In genomic region chr12:132435486-132436187, GRCh38 we compare ENCODE assay signal across 23 cellular contexts. TPM values are rescaled to one million over a fixed set of nuclear protein-coding genes. Genes with fewer than 3 reads are reported as not detected.
DNase-seq lines count a peak whose midpoint lies in the region; ATAC-seq, FAIRE-seq and TF ChIP-seq lines count a peak whose summit lies in the region.
"Had no signal": no experiment of that assay in that cellular context is flagged by ENCODE, and none has a peak within 500 bp of the region (broad histone marks: within the 10 kb centered on the region; RNA-seq: fewer than 3 reads in every experiment).

No MANE protein-coding gene starts in this region.

- H3K27ac ChIP-seq in HepG2 (ENCODE audit: extremely low read length, insufficient read depth, low read length) (no peak overlapping the region), right lobe of liver (no peak overlapping the region), H1 (ENCODE audit: low read depth, low read length) (no peak overlapping the region)
- H3K27ac ChIP-seq: A549, GM23248, SJSA1 had no signal

- H3K4me1 Mint-ChIP-seq in activated T-helper 1 cell treated with anti-CD3 and anti-CD28 coated beads, Interleukin-12 subunit alpha, Interleukin-12 subunit beta, Interleukin-2, Interleukin-4 antibody, amounts not matched to agents 30 ng/mL and 10 ng/mL and 1 ng/mL, durations not matched to agents 14 hours and 24 hours and 36 hours (ENCODE audit: low read depth) = peaks cover 22% of the 10 kb centered on the region
- peaks cover 70% of the 10 kb centered on the region for H3K4me1 Mint-ChIP-seq in stimulated activated memory B cell treated with anti-CD40 and anti-IgM and Interleukin-4, amounts not matched to agents 10 μg/mL and 1 μg/mL and 100 μg/mL, for 72 hours

- no peak for TF ChIP-seq RAD21 in HepG2 (CRISPR knock-in tag; IDR thresholded peaks at IDR 0.05)
- TF ChIP-seq RAD21 in H1 (IDR thresholded peaks at IDR 0.05 in 1 of 2, conservative IDR thresholded peaks at IDR 0.05 in 1 of 2; ENCODE audit: low read depth in 2 of 2, low read length in 2 of 2) = no peak

- no peaks in the 10 kb centered on the region for H3K36me3 Mint-ChIP-seq in activated T-helper 1 cell treated with anti-CD3 and anti-CD28 coated beads, Interleukin-12 subunit alpha, Interleukin-12 subunit beta, Interleukin-2, Interleukin-4 antibody, amounts not matched to agents 30 ng/mL and 10 ng/mL and 1 ng/mL, durations not matched to agents 14 hours and 24 hours and 36 hours (ENCODE audit: low read depth)
- peaks cover 6% of the 10 kb centered on the region for H3K36me3 Mint-ChIP-seq in stimulated activated memory B cell treated with anti-CD40 and anti-IgM and Interleukin-4, amounts not matched to agents 10 μg/mL and 1 μg/mL and 100 μg/mL, for 72 hours
- H3K36me3 Mint-ChIP-seq: CD4-positive, CD25-positive, alpha-beta regulatory T cell had no signal

- H3K4me3 ChIP-seq in HepG2 (replicated peaks in 1 of 3; ENCODE audit: insufficient read depth in 1 of 3, low read depth in 2 of 3, low read length in 3 of 3) (peak overlapping the region in 2 of 3 experiments; percentile 44 to 55; a peak in 4 of 6 replicates), right lobe of liver (no peak overlapping the region), H1 (ENCODE audit: extremely low read depth in 1 of 4, insufficient read depth in 2 of 4, low read depth in 3 of 4, low read length in 4 of 4) (peak overlapping the region in 1 of 4 experiments; percentile 58; a peak in 2 of 8 replicates)
- H3K4me3 ChIP-seq: A549, GM23248, MG63, SJSA1 had no signal

- no peak for TF ChIP-seq POLR2A in HepG2 (IDR thresholded peaks at IDR 0.05; ENCODE audit: insufficient read depth in 1 of 2, low read depth in 2 of 2, low read length in 2 of 2)
- no peak for TF ChIP-seq POLR2A in right lobe of liver (IDR thresholded peaks at IDR 0.05)
- no peak for TF ChIP-seq POLR2A in H1 (IDR thresholded peaks at IDR 0.05; ENCODE audit: control extremely low read depth in 1 of 2, low read depth in 2 of 2, low read length in 2 of 2)

- TF ChIP-seq CTCF in HepG2 (CRISPR knock-in tag; IDR thresholded peaks at IDR 0.05) (no peak), right lobe of liver (IDR thresholded peaks at IDR 0.05) (no peak), H1 (IDR thresholded peaks at IDR 0.05; ENCODE audit: control extremely low read depth in 1 of 3, insufficient read depth in 1 of 3, low read depth in 1 of 3, low read length in 3 of 3) (no peak)

- no peak overlapping the region for H3K27ac Mint-ChIP-seq in activated T-helper 1 cell treated with anti-CD3 and anti-CD28 coated beads, Interleukin-12 subunit alpha, Interleukin-12 subunit beta, Interleukin-2, Interleukin-4 antibody, amounts not matched to agents 30 ng/mL and 10 ng/mL and 1 ng/mL, durations not matched to agents 14 hours and 24 hours and 36 hours
- peak overlapping the region; percentile 69 for H3K27ac Mint-ChIP-seq in stimulated activated memory B cell treated with anti-CD40 and anti-IgM and Interleukin-4, amounts not matched to agents 10 μg/mL and 1 μg/mL and 100 μg/mL, for 72 hours

- no peaks in the 10 kb centered on the region for H3K36me3 ChIP-seq in HepG2 (replicated peaks in 1 of 2; ENCODE audit: control insufficient read depth in 1 of 2, insufficient read depth in 2 of 2, low read length in 2 of 2)
- H3K36me3 ChIP-seq in right lobe of liver = no peaks in the 10 kb centered on the region
- no peaks in the 10 kb centered on the region; a peak in 3 of 8 replicates for H3K36me3 ChIP-seq in H1 (ENCODE audit: control insufficient read depth in 2 of 4, insufficient read depth in 4 of 4, low read length in 3 of 4)
- H3K36me3 ChIP-seq: BE2C, MG63, SJSA1 had no signal

- H3K79me1 ChIP-seq in H1 (ENCODE audit: low read depth, low read length) = no peaks in the 10 kb centered on the region

- in situ Hi-C loops in HepG2 (cut with HindIII; ENCODE audit: extremely low pct_ligation_motif_present, low pct_unique_long_range_greater_than_20kb) = no loop called here

- H2AK5ac ChIP-seq in H1 (ENCODE audit: low read depth, low read length) = peak overlapping the region; percentile 65; the same call in 1 of the 2 replicates

- 75% methylated on average over 22 of the region's 39 CpGs for WGBS in HepG2 (ENCODE audit: low lambda C conversion rate)
- WGBS in right lobe of liver (ENCODE audit: insufficient coverage, low coverage, low lambda C conversion rate, missing lambda C conversion rate) = 77% methylated on average over 6 of the region's 39 CpGs
- 87% methylated on average over 28 of the region's 39 CpGs; no CpG with 5 or more reads in 1 of the 2 experiments for WGBS in H1 (ENCODE audit: extremely low coverage in 1 of 2, insufficient coverage in 1 of 2, insufficient read length in 1 of 2, insufficient replicate concordance in 2 of 2, low coverage in 1 of 2, low lambda C conversion rate in 2 of 2, missing lambda C conversion rate in 1 of 2), 2 experiments

- peaks cover 9 to 65% of the 10 kb centered on the region in 2 experiments for H3K27me3 ChIP-seq in HepG2 (ENCODE audit: control insufficient read depth in 1 of 2, insufficient read depth in 2 of 2, low read length in 2 of 2)
- no peaks in the 10 kb centered on the region for H3K27me3 ChIP-seq in right lobe of liver
- peaks cover 8 to 49% (median 40%) of the 10 kb centered on the region in 4 experiments; a peak in 6 of 7 replicates for H3K27me3 ChIP-seq in H1 (replicated peaks in 1 of 4; ENCODE audit: control insufficient read depth in 3 of 4, extremely low read depth in 1 of 4, insufficient read depth in 3 of 4, low read length in 3 of 4)
- H3K27me3 ChIP-seq: SJSA1 had no signal

- H4K20me1 ChIP-seq in HepG2 (ENCODE audit: insufficient read depth, low read length) (no peaks in the 10 kb centered on the region), H1 (replicated peaks in 1 of 2; ENCODE audit: control insufficient read depth in 1 of 2, insufficient read depth in 2 of 2, low read length in 2 of 2) (peaks cover 0 to 4% of the 10 kb centered on the region in 2 experiments)

- H3K4me1 ChIP-seq in HepG2 (ENCODE audit: insufficient read depth, low read length) = peaks cover 74% of the 10 kb centered on the region
- H3K4me1 ChIP-seq in right lobe of liver = no peaks in the 10 kb centered on the region
- peaks cover 0 to 34% (median 19%) of the 10 kb centered on the region in 4 experiments; a peak in 6 of 7 replicates for H3K4me1 ChIP-seq in H1 (replicated peaks in 1 of 4; ENCODE audit: control insufficient read depth in 3 of 4, insufficient read depth in 4 of 4, low read length in 3 of 4)
- H3K4me1 ChIP-seq: BE2C, SJSA1 had no signal

- H3K9ac ChIP-seq in HepG2 (ENCODE audit: insufficient read depth, low read depth, low read length) (no peak overlapping the region), H1 (replicated peaks in 1 of 4; ENCODE audit: extremely low read depth in 1 of 4, low read depth in 3 of 4, low read length in 3 of 4) (no peak overlapping the region)
- H3K9ac ChIP-seq: GM23248 had no signal

- H3K14ac ChIP-seq in H1 (ENCODE audit: insufficient read length) = no peak overlapping the region

- no peak for FAIRE-seq in HepG2 (lab: Jason Lieb, UNC)
- FAIRE-seq in H1 (lab: Jason Lieb, UNC) = no peak
- FAIRE-seq: A549, RCC 7860 had no signal

- H2BK120ac ChIP-seq in H1 (replicated peaks; ENCODE audit: low read depth, low read length) = no peak overlapping the region

- no peak overlapping the region for H2BK5ac ChIP-seq in H1 (ENCODE audit: low read depth, low read length)

- no peaks in the 10 kb centered on the region for H3K9me3 ChIP-seq in HepG2 (ENCODE audit: low read length)
- H3K9me3 ChIP-seq in right lobe of liver = no peaks in the 10 kb centered on the region
- H3K9me3 ChIP-seq in H1 (ENCODE audit: insufficient read depth in 2 of 2, low read depth in 1 of 2, low read length in 1 of 2) = peaks cover 7 to 33% of the 10 kb centered on the region in 2 experiments; a peak in 2 of 4 replicates
- H3K9me3 ChIP-seq: A549, BE2C, MG63, SJSA1 had no signal

- H2AFZ ChIP-seq in HepG2 (ENCODE audit: low read length) (no peak overlapping the region), H1 (ENCODE audit: low read length) (no peak overlapping the region)
- H2AFZ ChIP-seq: GM23248 had no signal

- H4K5ac ChIP-seq in H1 (ENCODE audit: insufficient read length, low read depth, low read length) = no peak overlapping the region

- no peak for DNase-seq in HepG2 (ENCODE audit: low spot score)
- DNase-seq in right lobe of liver = no peak
- no peak for DNase-seq in activated T-helper 1 cell treated with anti-CD3 and anti-CD28 coated beads, Interleukin-12 subunit alpha, Interleukin-12 subunit beta, Interleukin-2, Interleukin-4 antibody, amounts not matched to agents 30 ng/mL and 10 ng/mL and 1 ng/mL, durations not matched to agents 14 hours and 24 hours and 36 hours (ENCODE audit: low spot score)
- no peak for DNase-seq in H1 (ENCODE audit: low read depth in 1 of 2, low spot score in 2 of 2)
- no peak for DNase-seq in DMS114 treated with DMSO at 0.1 percent for 48 hours (lab: John Stamatoyannopoulos, UW; ENCODE audit: unreplicated experiment)
- no peak for DNase-seq in SKM-1 treated with dmso at 0.1 percent for 144 hours (lab: John Stamatoyannopoulos, UW; ENCODE audit: unreplicated experiment)
- DNase-seq: BE2C; CD4-positive, CD25-positive, alpha-beta regulatory T cell; COR-L47; DMS79 treated with DMSO at 0.1 percent for 48 hours; GM23248; HCEC 1CT; MG63; NCI-H1417; NCI-H187; NCI-H446; NCI-H526; OCI-M1 had no signal

- POLR2A ChIA-PET in HepG2 (lab: Yijun Ruan, JAX) (no interaction called here), H1 (lab: Charles Lee; ENCODE audit: partially characterized antibody) (no interaction called here)

- H4K91ac ChIP-seq in H1 (replicated peaks; ENCODE audit: insufficient read length, low read length) = no peak overlapping the region

- peak overlapping the region; percentile 14 for H4K8ac ChIP-seq in H1 (ENCODE audit: extremely low read depth, insufficient read depth, low read length)

- CTCF ChIA-PET in HepG2 (lab: Yijun Ruan, JAX; ENCODE audit: low intra/inter-chr PET ratio, low total read pairs) (no interaction called here), H1 (lab: Charles Lee; ENCODE audit: partially characterized antibody) (interaction anchor here (0.7 to 3.6 kb wide), 3 partner anchors 21 to 37 kb away, joined by 3 to 17 read pairs (median 4); no protein-coding TSS in a partner anchor)

- no peak overlapping the region for H2BK15ac ChIP-seq in H1 (ENCODE audit: low read length)

- H2BK20ac ChIP-seq in H1 (ENCODE audit: low read length) = 0 out of 2 replicates have a peak overlapping the region, but pooled peaks have one; percentile 23

- H3K9me3 Mint-ChIP-seq in activated T-helper 1 cell treated with anti-CD3 and anti-CD28 coated beads, Interleukin-12 subunit alpha, Interleukin-12 subunit beta, Interleukin-2, Interleukin-4 antibody, amounts not matched to agents 30 ng/mL and 10 ng/mL and 1 ng/mL, durations not matched to agents 14 hours and 24 hours and 36 hours = no peaks in the 10 kb centered on the region
- no peaks in the 10 kb centered on the region for H3K9me3 Mint-ChIP-seq in stimulated activated memory B cell treated with anti-CD40 and anti-IgM and Interleukin-4, amounts not matched to agents 10 μg/mL and 1 μg/mL and 100 μg/mL, for 72 hours

- BruUV-seq in HepG2 (replicated peaks; lab: Mats Ljungman, UMichigan) = no TSS peak

- H3K4ac ChIP-seq in H1 (replicated peaks; ENCODE audit: insufficient read length, low read depth, low read length) = no peak overlapping the region

- no peak overlapping the region for H3K18ac ChIP-seq in H1 (ENCODE audit: extremely low read depth, low read length)

- TF ChIP-seq EP300 in HepG2 (IDR thresholded peaks at IDR 0.05; ENCODE audit: low read depth in 2 of 2, low read length in 2 of 2) (no peak), HepG2 (CRISPR knock-in tag; IDR thresholded peaks at IDR 0.05; ENCODE audit: borderline replicate concordance) (no peak), H1 (IDR thresholded peaks at IDR 0.05; ENCODE audit: borderline replicate concordance in 1 of 2, low read depth in 2 of 2, low read length in 2 of 2) (no peak)

- H2BK12ac ChIP-seq in H1 (ENCODE audit: low read depth, low read length) = no peak overlapping the region; the same call in 1 of the 2 replicates

- peak overlapping the region; percentile 42 for H3K4me3 Mint-ChIP-seq in activated T-helper 1 cell treated with anti-CD3 and anti-CD28 coated beads, Interleukin-12 subunit alpha, Interleukin-12 subunit beta, Interleukin-2, Interleukin-4 antibody, amounts not matched to agents 30 ng/mL and 10 ng/mL and 1 ng/mL, durations not matched to agents 14 hours and 24 hours and 36 hours
- no peak overlapping the region for H3K4me3 Mint-ChIP-seq in stimulated activated memory B cell treated with anti-CD40 and anti-IgM and Interleukin-4, amounts not matched to agents 10 μg/mL and 1 μg/mL and 100 μg/mL, for 72 hours

- H3K23ac ChIP-seq in H1 (ENCODE audit: insufficient read length) = no peak overlapping the region

- ATAC-seq in HepG2 (no peak), right lobe of liver (no peak), GM18873 (IDR thresholded peaks at IDR 0.05; ENCODE audit: low FRiP score, unreplicated experiment) (no peak)
- no peak for ATAC-seq in stimulated activated memory B cell treated with anti-CD40 and anti-IgM and Interleukin-4, amounts not matched to agents 10 μg/mL and 1 μg/mL and 100 μg/mL, for 72 hours
- ATAC-seq: A549 had no signal

- H3K27me3 Mint-ChIP-seq in activated T-helper 1 cell treated with anti-CD3 and anti-CD28 coated beads, Interleukin-12 subunit alpha, Interleukin-12 subunit beta, Interleukin-2, Interleukin-4 antibody, amounts not matched to agents 30 ng/mL and 10 ng/mL and 1 ng/mL, durations not matched to agents 14 hours and 24 hours and 36 hours (ENCODE audit: insufficient read depth) = no peaks in the 10 kb centered on the region
- no peaks in the 10 kb centered on the region for H3K27me3 Mint-ChIP-seq in stimulated activated memory B cell treated with anti-CD40 and anti-IgM and Interleukin-4, amounts not matched to agents 10 μg/mL and 1 μg/mL and 100 μg/mL, for 72 hours

- H3K79me2 ChIP-seq in HepG2 (ENCODE audit: insufficient read depth, low read length) (no peaks in the 10 kb centered on the region), H1 (ENCODE audit: control insufficient read depth in 1 of 2, insufficient read depth in 2 of 2, low read length in 2 of 2) (no peaks in the 10 kb centered on the region)

- H3K23me2 ChIP-seq in H1 (ENCODE audit: low read depth, low read length) = no peaks in the 10 kb centered on the region

- H3K56ac ChIP-seq in H1 (replicated peaks; ENCODE audit: insufficient read length, low read depth, low read length) = no peak overlapping the region

- intact Hi-C loops in HepG2 (cut with micrococcal nuclease; ENCODE audit: unreplicated experiment) = no loop called here
- intact Hi-C loops in right lobe of liver (cut with DNase I) = no loop called here
- intact Hi-C loops in activated T-helper 1 cell treated with anti-CD3 and anti-CD28 coated beads, Interleukin-12 subunit alpha, Interleukin-12 subunit beta, Interleukin-2, Interleukin-4 antibody, amounts not matched to agents 30 ng/mL and 10 ng/mL and 1 ng/mL, durations not matched to agents 14 hours and 24 hours and 36 hours (cut with micrococcal nuclease) = no loop called here

- H3K4me2 ChIP-seq in HepG2 (ENCODE audit: low read depth, low read length) (peak overlapping the region; percentile 58; the same call in 1 of the 2 replicates), H1 (ENCODE audit: insufficient read depth in 1 of 2, low read depth in 2 of 2, low read length in 2 of 2) (peak overlapping the region in 1 of 2 experiments; percentile 62; a peak in 2 of 4 replicates)
- H3K4me2 ChIP-seq: A549 had no signal

RNA-seq across cellular contexts. Expression of gene FBRSL1, which starts 54.3 kb away (rescaled TPM):
- 3.7 and 7.9 TPM in 2 replicates for total RNA-seq in HepG2 (2016; rRNA removed; fragmentation: Illumina TruSeq; extraction: Trizol)
- total RNA-seq in HepG2 (2016; cell fraction: cytosol; rRNA removed; fragmentation: Illumina TruSeq; extraction: Trizol; ENCODE audit: low read depth) = 2.7 and 3.6 TPM in 2 replicates
- 5.4 and 6.9 TPM in 2 replicates for total RNA-seq in HepG2 (2016; cell fraction: insoluble cytoplasmic fraction; rRNA removed; fragmentation: Illumina TruSeq; extraction: Trizol)
- 7.0 and 9.3 TPM in 2 replicates for total RNA-seq in HepG2 (2016; cell fraction: membrane; rRNA removed; fragmentation: Illumina TruSeq; extraction: Trizol)
- total RNA-seq in HepG2 (2016; cell fraction: nucleus; rRNA removed; fragmentation: Illumina TruSeq; extraction: Trizol) = 10.9 and 11.0 TPM in 2 replicates
- polyA plus RNA-seq in HepG2 (2011; rRNA removed) = 3.6 and 4.9 TPM in 2 replicates
- 3.0 and 6.0 TPM in 2 replicates for polyA plus RNA-seq in HepG2 (2011; cell fraction: cytosol; rRNA removed)
- 50.9 and 76.3 TPM in 2 replicates for polyA plus RNA-seq in HepG2 (2011; cell fraction: nucleus; rRNA removed)
- 25.5 and 31.0 TPM in 2 replicates for polyA plus RNA-seq in HepG2 (2012)
- 5.9 and 6.4 TPM in 2 replicates for polyA plus RNA-seq in HepG2 (2016; cell fraction: cytosol; fragmentation: Illumina TruSeq; extraction: Trizol; ENCODE audit: low read depth)
- polyA plus RNA-seq in HepG2 (2016; cell fraction: insoluble cytoplasmic fraction; fragmentation: Illumina TruSeq; extraction: Trizol; ENCODE audit: low read depth) = 20.0 and 28.2 TPM in 2 replicates
- 20.5 and 23.8 TPM in 2 replicates for polyA plus RNA-seq in HepG2 (2016; cell fraction: membrane; fragmentation: Illumina TruSeq; extraction: Trizol; ENCODE audit: low read depth)
- 64.1 and 69.3 TPM in 2 replicates for polyA plus RNA-seq in HepG2 (2016; cell fraction: nucleus; fragmentation: Illumina TruSeq; extraction: Trizol; ENCODE audit: insufficient read depth, low read depth)
- polyA minus RNA-seq in HepG2 (2011; rRNA and poly(A)+ RNA removed; ENCODE audit: low replicate concordance) = 3.8 and 7.6 TPM in 2 replicates
- 17.3 and 28.7 TPM in 2 replicates for polyA minus RNA-seq in HepG2 (2011; cell fraction: cytosol; rRNA and poly(A)+ RNA removed)
- polyA minus RNA-seq in HepG2 (2011; cell fraction: nucleus; rRNA and poly(A)+ RNA removed) = 8.5 and 11.2 TPM in 2 replicates
- total RNA-seq in right lobe of liver = 10 to 100 TPM; 16.2 to 27.6 (median 23.3) TPM
- 75.8 and 80.2 TPM in 2 replicates for total RNA-seq in activated T-helper 1 cell treated with anti-CD3 and anti-CD28 coated beads, Interleukin-12 subunit alpha, Interleukin-12 subunit beta, Interleukin-2, Interleukin-4 antibody, amounts not matched to agents 30 ng/mL and 10 ng/mL and 1 ng/mL, durations not matched to agents 14 hours and 24 hours and 36 hours
- total RNA-seq in H1 (2021; fragmentation: NEBNext Ultra II Directional; extraction: Animal tissue kit (Norgen Biotek cat#: 25700)) = 109 and 123 TPM in 2 replicates
- polyA plus RNA-seq in H1 (2011; rRNA removed) = 18.4 and 78.9 TPM in 2 replicates
- 13.8 TPM for polyA plus RNA-seq in H1 (2011; cell fraction: cytosol; rRNA removed)
- polyA plus RNA-seq in H1 (2011; cell fraction: nucleus; rRNA removed) = 51.7 TPM
- polyA plus RNA-seq in H1 (2012, experiment 1 of 2) = 70.6 to 100 TPM (median 74.4 TPM) in 4 replicates
- polyA plus RNA-seq in H1 (2012, experiment 2 of 2) = 111 TPM
- polyA plus RNA-seq in H1 (2013, experiment 1 of 2) = 79.0 TPM
- polyA plus RNA-seq in H1 (2013, experiment 2 of 2) = 73.0 TPM
- 1.7 and 39.3 TPM in 2 replicates for polyA minus RNA-seq in H1 (2011; rRNA and poly(A)+ RNA removed)
- polyA minus RNA-seq in H1 (2011; cell fraction: cytosol; rRNA and poly(A)+ RNA removed) = 52.3 TPM
- polyA minus RNA-seq in H1 (2011; cell fraction: nucleus; rRNA and poly(A)+ RNA removed) = 28.5 TPM

Comparison
In these comparisons a context has a peak if more than half of its experiments do, and no peak if none do; other contexts are left out.
1. H3K4me3 ChIP-seq: peak in HepG2 (2 of 3); none in right lobe of liver (0 of 3).